2 cellular contexts compared by ENCODE assay signal in genomic region chr5:65612298-65612907, GRCh38.
TF ChIP-seq lines count a peak whose summit lies in the region.

No MANE protein-coding gene starts in this region.

TF ChIP-seq in A549, 52 proteins besides CTCF, POLR2A, EP300 and RAD21:
- no peak for TF ChIP-seq CBX2 (IDR thresholded peaks at IDR 0.05; ENCODE audit: borderline replicate concordance, low read depth)
- no peak for TF ChIP-seq CHD2 (IDR thresholded peaks at IDR 0.05; ENCODE audit: low read length, partially characterized antibody)
- TF ChIP-seq ZC3H11A (IDR thresholded peaks at IDR 0.05), result no peak
TF ChIP-seq in A549: peak in this region for 0.

TF ChIP-seq in K562, 482 proteins besides CTCF, POLR2A, EP300 and RAD21:
- TF ChIP-seq CEBPB (tag; IDR thresholded peaks at IDR 0.05), result peak; percentile 57
- TF ChIP-seq SREBF2 (CRISPR knock-in tag; IDR thresholded peaks at IDR 0.05), result no peak
- TF ChIP-seq POLR3A (IDR thresholded peaks at IDR 0.05; ENCODE audit: borderline replicate concordance, extremely low read depth, insufficient read depth, insufficient read length), result no peak
- no peak for TF ChIP-seq CEBPG (CRISPR knock-in tag; IDR thresholded peaks at IDR 0.05)
- peak in 1 of 2 experiments; percentile 64; a peak in 2 of 4 replicates for TF ChIP-seq CEBPG (tag; conservative IDR thresholded peaks at IDR 0.05 in 1 of 2, IDR thresholded peaks at IDR 0.05 in 1 of 2)
